18 cellular contexts compared by ENCODE assay signal in genomic region chr5:69525490-69525889, GRCh38. TPM values are rescaled to one million over a fixed set of nuclear protein-coding genes. Genes with fewer than 3 reads are reported as not detected.
A peak's percentile ranks its signal among the peaks of the same experiment; 100 is the strongest.
DNase-seq lines count a peak whose midpoint lies in the region; ATAC-seq and TF ChIP-seq lines count a peak whose summit lies in the region.
"Had no signal": no experiment of that assay in that cellular context is flagged by ENCODE, and none has a peak within 500 bp of the region (broad histone marks: within the 10 kb centered on the region; RNA-seq: fewer than 3 reads in every experiment).

No MANE protein-coding gene starts in this region.

- BruUV-seq in Caco-2 (replicated peaks; lab: Mats Ljungman, UMichigan) (no TSS peak), IMR-90 (replicated peaks; lab: Mats Ljungman, UMichigan) (no TSS peak)

- POLR2A ChIA-PET in Caco-2 (lab: Charles Lee) = no interaction called here
- POLR2A ChIA-PET in IMR-90 (lab: Charles Lee; ENCODE audit: unreplicated experiment) = no interaction called here

- no peaks in the 10 kb centered on the region for H3K9me1 ChIP-seq in IMR-90 (ENCODE audit: insufficient read depth, low read length)

- H3K27ac ChIP-seq in IMR-90 (ENCODE audit: insufficient read depth, low read length) = no peak overlapping the region
- peak overlapping the region; percentile 29 for H3K27ac ChIP-seq in VCaP
- H3K27ac ChIP-seq in mucosa of rectum (ENCODE audit: low read depth in 2 of 2, low read length in 2 of 2) = peak overlapping the region; percentile 39 to 59
- H3K27ac ChIP-seq: SK-N-MC had no signal

- H3K4me1 ChIP-seq in Caco-2 (peaks cover 70% of the 10 kb centered on the region), IMR-90 (ENCODE audit: control insufficient read depth, insufficient read depth, low read length) (peaks cover 3% of the 10 kb centered on the region), mucosa of rectum (ENCODE audit: control insufficient read depth in 2 of 2, insufficient read depth in 2 of 2, low read length in 2 of 2) (peaks cover 13 to 34% of the 10 kb centered on the region in 2 donors)

- no peak overlapping the region for H3K9ac ChIP-seq in IMR-90 (ENCODE audit: low read depth, low read length)
- no peak overlapping the region for H3K9ac ChIP-seq in mucosa of rectum (ENCODE audit: low read depth in 1 of 2, low read length in 2 of 2)

- H4K20me1 ChIP-seq in IMR-90 (ENCODE audit: insufficient read depth, low read length) = no peaks in the 10 kb centered on the region

- H2BK120ac ChIP-seq in IMR-90 (ENCODE audit: low read depth, low read length) = no peak overlapping the region

- H3K4me3 ChIP-seq in Caco-2 (ENCODE audit: low read depth, low read length) (no peak overlapping the region), IMR-90 (ENCODE audit: insufficient read depth, low read depth, low read length) (no peak overlapping the region), mucosa of rectum (ENCODE audit: low read length in 2 of 2) (no peak overlapping the region)
- H3K4me3 ChIP-seq: SK-N-MC had no signal

- dilution Hi-C loops in IMR-90 (cut with HindIII; ENCODE audit: low sequenced_read_pairs, unreplicated experiment) = no loop called here

- no peaks in the 10 kb centered on the region for H3K27me3 Mint-ChIP-seq in Caco-2 (ENCODE audit: insufficient read depth, unreplicated experiment)

- H3K9me3 ChIP-seq in Caco-2 = no peaks in the 10 kb centered on the region
- no peaks in the 10 kb centered on the region for H3K9me3 ChIP-seq in IMR-90 (ENCODE audit: control insufficient read depth, insufficient read depth, low read length)
- no peaks in the 10 kb centered on the region for H3K9me3 ChIP-seq in mucosa of rectum (ENCODE audit: control insufficient read depth in 2 of 2, low read length in 2 of 2)

- no peak overlapping the region for H2AFZ ChIP-seq in IMR-90 (replicated peaks; ENCODE audit: low read length, poor library complexity)

- H3K36me3 ChIP-seq in Caco-2 (ENCODE audit: control insufficient read depth, insufficient read depth, low read length) (peaks cover 5% of the 10 kb centered on the region), IMR-90 (ENCODE audit: control insufficient read depth, insufficient read depth, low read length) (no peaks in the 10 kb centered on the region), mucosa of rectum (ENCODE audit: control insufficient read depth in 2 of 2, insufficient read depth in 2 of 2, low read length in 2 of 2) (peaks cover 3 to 5% of the 10 kb centered on the region in 2 donors)

- ATAC-seq in IMR-90 (ENCODE audit: low read depth) (no peak), GM21515 (IDR thresholded peaks at IDR 0.05; ENCODE audit: unreplicated experiment) (no peak), HG03135 (IDR thresholded peaks at IDR 0.05; ENCODE audit: unreplicated experiment) (no peak)
- ATAC-seq: HCT116 had no signal

- no CpG with 5 or more reads among the region's 2 CpGs for WGBS in IMR-90 (ENCODE audit: extremely low coverage in 2 of 2, insufficient read length in 1 of 2), 2 experiments

- DNase-seq in Caco-2 = no peak
- DNase-seq in IMR-90 = no peak
- no peak for DNase-seq in iPS-NIHi7 (ENCODE audit: extremely low spot score)
- DNase-seq: AML-193; GF-D8; Karpas-422; NCI-H1105 treated with DMSO at 0.1 percent for 48 hours; NCI-H1694; NCI-H2081 treated with DMSO at 0.1 percent for 48 hours; NK-92 treated with Interleukin-12 subunit alpha and Interleukin-12 subunit beta, amount 100 ng/mL, for 24 hours; SHP77 had no signal

- TF ChIP-seq CTCF in Caco-2 (IDR thresholded peaks at IDR 0.05; ENCODE audit: insufficient read depth in 1 of 2, low read depth in 1 of 2, low read length in 1 of 2, severe bottlenecking in 1 of 2, unreplicated experiment in 1 of 2) (no peak), IMR-90 (conservative IDR thresholded peaks at IDR 0.05; ENCODE audit: low read depth, low read length) (no peak), VCaP (conservative IDR thresholded peaks at IDR 0.05) (no peak)

- H3K23ac ChIP-seq in IMR-90 (ENCODE audit: low read depth, low read length) = no peak overlapping the region

- H3K4me2 ChIP-seq in IMR-90 (ENCODE audit: low read depth, low read length) = no peak overlapping the region

- no peak overlapping the region for H2AK9ac ChIP-seq in IMR-90 (replicated peaks; ENCODE audit: low read depth, low read length, poor library complexity)

- in situ Hi-C loops in IMR-90 (cut with MboI; ENCODE audit: low sequenced_read_pairs) = no loop called here

- intact Hi-C loops in Caco-2 (cut with micrococcal nuclease; ENCODE audit: unreplicated experiment) (no loop called here), IMR-90 (cut with micrococcal nuclease) (no loop called here)

- peaks cover 51% of the 10 kb centered on the region for H3K4me1 Mint-ChIP-seq in Caco-2 (ENCODE audit: low read depth, unreplicated experiment)

- no peak overlapping the region for H4K5ac ChIP-seq in IMR-90 (ENCODE audit: low read depth, low read length)

- no peak overlapping the region for H3K4me3 Mint-ChIP-seq in Caco-2 (ENCODE audit: unreplicated experiment)
- H3K4me3 Mint-ChIP-seq: CD14-positive monocyte had no signal

- no peak overlapping the region for H4K91ac ChIP-seq in IMR-90 (ENCODE audit: insufficient read depth, low read depth, low read length)

- peaks cover 84% of the 10 kb centered on the region for H3K36me3 Mint-ChIP-seq in Caco-2 (ENCODE audit: insufficient read depth, unreplicated experiment)

- H3K27me3 ChIP-seq in Caco-2 (replicated peaks; ENCODE audit: control insufficient read depth, insufficient read depth, low read length) (no peaks in the 10 kb centered on the region), IMR-90 (ENCODE audit: control insufficient read depth, insufficient read depth, low read length) (peaks cover 16% of the 10 kb centered on the region), mucosa of rectum (ENCODE audit: control insufficient read depth in 2 of 2, insufficient read depth in 2 of 2, low read length in 2 of 2) (no peaks in the 10 kb centered on the region)

- H2BK20ac ChIP-seq in IMR-90 (ENCODE audit: low read depth, low read length) = no peak overlapping the region

- no peak overlapping the region for H2AK5ac ChIP-seq in IMR-90 (ENCODE audit: low read depth, low read length)

- no peak overlapping the region for H4K8ac ChIP-seq in IMR-90 (ENCODE audit: low read depth in 2 of 2, low read length in 2 of 2)

- no peaks in the 10 kb centered on the region for H3K9me3 Mint-ChIP-seq in Caco-2 (ENCODE audit: unreplicated experiment)
- H3K9me3 Mint-ChIP-seq: CD14-positive monocyte had no signal

- TF ChIP-seq RAD21 in IMR-90 (IDR thresholded peaks at IDR 0.05; ENCODE audit: low read length) = no peak

- H3K14ac ChIP-seq in IMR-90 (replicated peaks; ENCODE audit: low read depth, low read length) = no peak overlapping the region

- H2BK5ac ChIP-seq in IMR-90 (ENCODE audit: low read depth, low read length, poor library complexity, severe bottlenecking) = no peak overlapping the region

- no peak for TF ChIP-seq POLR2A in IMR-90 (IDR thresholded peaks at IDR 0.05; ENCODE audit: low read depth, low read length)

- no peak overlapping the region for H3K4ac ChIP-seq in IMR-90 (ENCODE audit: low read depth, low read length)

- H3K79me1 ChIP-seq in IMR-90 (ENCODE audit: low read depth in 1 of 2, low read length in 2 of 2) = no peaks in the 10 kb centered on the region

- CTCF ChIA-PET in Caco-2 (lab: Charles Lee) = no interaction called here
- CTCF ChIA-PET in IMR-90 (lab: Yijun Ruan, JAX) = no interaction called here

- no peak overlapping the region for H3K56ac ChIP-seq in IMR-90 (ENCODE audit: extremely low read depth, insufficient read depth, low read length)

- H2BK15ac ChIP-seq in IMR-90 (ENCODE audit: low read depth, low read length) = no peak overlapping the region

- peak overlapping the region; percentile 22 for H3K27ac Mint-ChIP-seq in Caco-2 (ENCODE audit: unreplicated experiment)
- H3K27ac Mint-ChIP-seq: CD14-positive monocyte had no signal

- no peak overlapping the region for H3K18ac ChIP-seq in IMR-90 (ENCODE audit: low read depth, low read length)

TF ChIP-seq in IMR-90, 13 proteins besides CTCF, POLR2A, EP300 and RAD21:
- TF ChIP-seq MAFK (IDR thresholded peaks at IDR 0.05; ENCODE audit: low read depth, low read length) (peak; percentile 79), CEBPB (IDR thresholded peaks at IDR 0.05; ENCODE audit: low read depth, low read length) (no peak)

RNA-seq across cellular contexts. Expression of gene OCLN, which starts 32.9 kb away (rescaled TPM):
- total RNA-seq in Caco-2 (2022) = 174 and 184 TPM in 2 replicates
- total RNA-seq in IMR-90 (2012; rRNA removed) = 0.72 and 0.83 TPM in 2 replicates
- polyA plus RNA-seq in IMR-90 (2012; rRNA removed) = 0.82 and 0.99 TPM in 2 replicates
- polyA plus RNA-seq in IMR-90 (2012; cell fraction: cytosol; rRNA removed) = 0.07 and 0.15 TPM in 2 replicates
- 0.16 and 2.6 TPM in 2 replicates for polyA plus RNA-seq in IMR-90 (2012; cell fraction: nucleus; rRNA removed; ENCODE audit: low replicate concordance)

RNA-seq across cellular contexts. Expression of gene GTF2H2C, which starts 34.5 kb away (rescaled TPM):
- 44.8 and 52.9 TPM in 2 replicates for total RNA-seq in Caco-2 (2022)
- total RNA-seq in IMR-90 (2012; rRNA removed) = 32.8 and 35.8 TPM in 2 replicates
- polyA plus RNA-seq in IMR-90 (2012; rRNA removed) = 14.7 and 16.9 TPM in 2 replicates
- 4.0 and 6.1 TPM in 2 replicates for polyA plus RNA-seq in IMR-90 (2012; cell fraction: cytosol; rRNA removed)
- polyA plus RNA-seq in IMR-90 (2012; cell fraction: nucleus; rRNA removed; ENCODE audit: low replicate concordance) = 3.4 and 21.7 TPM in 2 replicates

Comparison
In these comparisons a context has a peak if more than half of its experiments do, and no peak if none do; other contexts are left out.
1. RNA of gene OCLN, which starts 32.9 kb away (total RNA-seq): 174 to 184 TPM in Caco-2; 0.72 to 0.83 TPM in IMR-90; every median in the first group is over 10 times any median in the second.